ENCODE assay signal across 38 cellular contexts in genomic region chr11:6818967-6819366, GRCh38. TPM values are rescaled to one million over a fixed set of nuclear protein-coding genes. Genes with fewer than 3 reads are reported as not detected.
"Had no signal": no experiment of that assay in that cellular context is flagged by ENCODE, and none has a peak within 500 bp of the region (broad histone marks: within the 10 kb centered on the region; RNA-seq: fewer than 3 reads in every experiment).

No MANE protein-coding gene starts in this region.

- H3K27ac ChIP-seq: KMS-11 had no signal

- H3K4me2 ChIP-seq: KMS-11 had no signal

- DNase-seq: Karpas-422, Kasumi-1, MG63, MM.1S, MV-4-11, NCI-H1048, NCI-H1092, NCI-H1092 treated with DMSO at 0.1 percent for 48 hours, NCI-H1105, NCI-H1105 treated with DMSO at 0.1 percent for 48 hours, NCI-H1417, NCI-H1417 treated with DMSO at 0.1 percent for 48 hours, NCI-H1436, NCI-H1436 treated with DMSO at 0.1 percent for 48 hours, NCI-H146, NCI-H1694, NCI-H1694 treated with DMSO at 0.1 percent for 48 hours, NCI-H187, NCI-H187 treated with DMSO at 0.1 percent for 48 hours, NCI-H1930, NCI-H2029, NCI-H2029 treated with DMSO at 0.1 percent for 48 hours, NCI-H2081, NCI-H2081 treated with DMSO at 0.1 percent for 48 hours, NCI-H2107, NCI-H2171, NCI-H2171 treated with DMSO at 0.1 percent for 48 hours, NCI-H2227 treated with DMSO at 0.1 percent for 48 hours, NCI-H226, NCI-H345, NCI-H446, NCI-H446 treated with DMSO at 0.1 percent for 48 hours, NCI-H510A had no signal

- H3K4me3 ChIP-seq: MG63 had no signal

- H3K36me3 ChIP-seq: MG63 had no signal

- H3K27me3 ChIP-seq: MG63 had no signal

- H3K9ac ChIP-seq: KMS-11 had no signal

RNA-seq across cellular contexts. Expression of gene OR6A2, which starts 19.5 kb away (rescaled TPM):
- total RNA-seq: LHCN-M2, M059J, NCI-H460 had no signal

RNA-seq across cellular contexts. Expression of gene OR10A5, which starts 26.5 kb away (rescaled TPM):
- total RNA-seq: LHCN-M2, M059J, MCF 10A, NCI-H460 had no signal

RNA-seq across cellular contexts. Expression of gene OR2AG1, which starts 36.1 kb away (rescaled TPM):
- total RNA-seq: LHCN-M2, M059J, MCF 10A, NCI-H460 had no signal

RNA-seq across cellular contexts. Expression of gene OR10A2, which starts 43.9 kb away (rescaled TPM):
- total RNA-seq: LHCN-M2, M059J, MCF 10A, NCI-H460 had no signal

RNA-seq across cellular contexts. Expression of gene OR2AG2, which starts 47.2 kb away (rescaled TPM):
- total RNA-seq: LHCN-M2, M059J had no signal
